In genomic region chr14:97848351-97848980, GRCh38 we compare ENCODE assay signal across 20 cellular contexts.
DNase-seq lines count a peak whose midpoint lies in the region; ATAC-seq, FAIRE-seq and TF ChIP-seq lines count a peak whose summit lies in the region.
"Had no signal": no experiment of that assay in that cellular context is flagged by ENCODE, and none has a peak within 500 bp of the region (broad histone marks: within the 10 kb centered on the region; RNA-seq: fewer than 3 reads in every experiment).

No MANE protein-coding gene starts in this region.

- no peak for FAIRE-seq in HepG2 (lab: Jason Lieb, UNC)
- FAIRE-seq: G401.6, GM12892, HTR-8/SVneo had no signal

- DNase-seq in ELF-1 (ENCODE audit: low read depth, low spot score), result peak; percentile 43
- DNase-seq in NCI-H187 (lab: John Stamatoyannopoulos, UW), result peak; percentile 41 to 87
- peak; percentile 73 for DNase-seq in NCI-H82 treated with DMSO at 0.1 percent for 48 hours (lab: John Stamatoyannopoulos, UW; ENCODE audit: unreplicated experiment)
- no peak for DNase-seq in HepG2 (ENCODE audit: low spot score)
- no peak for DNase-seq in stimulated activated CD4-positive, alpha-beta T cell treated with anti-CD3 and anti-CD28 coated beads, Interleukin-4, amount 100 ng/mL, for 1 hour
- no peak for DNase-seq in hepatic stellate cell (ENCODE audit: low spot score)
- no peak for DNase-seq in CD1c-positive myeloid dendritic cell (ENCODE audit: extremely low spot score)
- DNase-seq in GM13977 (ENCODE audit: low spot score), result no peak
- DNase-seq: activated CD4-positive, alpha-beta T cell treated with anti-CD3 and anti-CD28 coated beads, Interleukin-2, amount 50 U/mL, for 48 hours; activated T-cell treated with anti-CD3 and anti-CD28 coated beads, Interleukin-2, amount 50 U/mL, for 48 hours; HCEC 1CT; head of caudate nucleus; nucleus accumbens; stimulated activated CD4-positive, alpha-beta T cell treated with anti-CD3 and anti-CD28 coated beads, Interleukin-4, amount 100 ng/mL, for 4 hours had no signal

- H4K20me1 ChIP-seq in HepG2 (ENCODE audit: insufficient read depth, low read length), result no peaks in the 10 kb centered on the region

- H3K27ac ChIP-seq in HepG2 (ENCODE audit: extremely low read length, insufficient read depth, low read length), result no peak overlapping the region
- H3K27ac ChIP-seq: breast epithelium had no signal

- TF ChIP-seq EP300 in HepG2 (IDR thresholded peaks at IDR 0.05; ENCODE audit: low read depth in 2 of 2, low read length in 2 of 2) (no peak), HepG2 (CRISPR knock-in tag; IDR thresholded peaks at IDR 0.05; ENCODE audit: borderline replicate concordance) (no peak)

- no peak for TF ChIP-seq RAD21 in HepG2 (CRISPR knock-in tag; IDR thresholded peaks at IDR 0.05)

- TF ChIP-seq CTCF in HepG2 (CRISPR knock-in tag; IDR thresholded peaks at IDR 0.05) (no peak), GM13977 (IDR thresholded peaks at IDR 0.05; ENCODE audit: extremely low read depth, insufficient read depth, missing control alignments) (no peak)

- BruUV-seq in HepG2 (replicated peaks; lab: Mats Ljungman, UMichigan), result no TSS peak

- peaks cover 19% of the 10 kb centered on the region for H3K9me3 ChIP-seq in HepG2 (ENCODE audit: low read length)
- H3K9me3 ChIP-seq: breast epithelium had no signal

- TF ChIP-seq POLR2A in HepG2 (IDR thresholded peaks at IDR 0.05; ENCODE audit: insufficient read depth in 1 of 2, low read depth in 2 of 2, low read length in 2 of 2), result no peak

- intact Hi-C loops in HepG2 (cut with micrococcal nuclease; ENCODE audit: unreplicated experiment), result no loop called here

- no peaks in the 10 kb centered on the region for H3K4me1 ChIP-seq in HepG2 (ENCODE audit: insufficient read depth, low read length)
- H3K4me1 ChIP-seq: breast epithelium had no signal

- H3K36me3 ChIP-seq in HepG2 (replicated peaks in 1 of 2; ENCODE audit: control insufficient read depth in 1 of 2, insufficient read depth in 2 of 2, low read length in 2 of 2), result no peaks in the 10 kb centered on the region
- H3K36me3 ChIP-seq: breast epithelium had no signal

- in situ Hi-C loops in HepG2 (cut with HindIII; ENCODE audit: extremely low pct_ligation_motif_present, low pct_unique_long_range_greater_than_20kb) (no loop called here), GM13977 (cut with MboI; ENCODE audit: low pct_unique_long_range_greater_than_20kb, low sequenced_read_pairs, unreplicated experiment) (no loop called here)

- H3K9ac ChIP-seq in HepG2 (ENCODE audit: insufficient read depth, low read depth, low read length), result no peak overlapping the region

- no peak overlapping the region for H3K4me3 ChIP-seq in HepG2 (replicated peaks in 1 of 3; ENCODE audit: insufficient read depth in 1 of 3, low read depth in 2 of 3, low read length in 3 of 3)
- H3K4me3 ChIP-seq: breast epithelium had no signal

- CTCF ChIA-PET in HepG2 (lab: Yijun Ruan, JAX; ENCODE audit: low intra/inter-chr PET ratio, low total read pairs), result no interaction called here

- ATAC-seq in HepG2, result peak; percentile 72
- ATAC-seq: CD8-positive, alpha-beta T cell; Panc1 had no signal

- WGBS in HepG2 (ENCODE audit: low lambda C conversion rate), result 26% methylated on average over 12 of the region's 13 CpGs

- H3K4me2 ChIP-seq in HepG2 (ENCODE audit: low read depth, low read length), result no peak overlapping the region

- POLR2A ChIA-PET in HepG2 (lab: Yijun Ruan, JAX), result no interaction called here

- no peak overlapping the region for H2AFZ ChIP-seq in HepG2 (ENCODE audit: low read length)

- no peaks in the 10 kb centered on the region for H3K79me2 ChIP-seq in HepG2 (ENCODE audit: insufficient read depth, low read length)

- H3K27me3 ChIP-seq in HepG2 (ENCODE audit: control insufficient read depth in 1 of 2, insufficient read depth in 2 of 2, low read length in 2 of 2), result no peaks in the 10 kb centered on the region

TF ChIP-seq in HepG2, 621 proteins besides CTCF, POLR2A, EP300 and RAD21 (continues in another document):
- TF ChIP-seq THAP7 (CRISPR knock-in tag; IDR thresholded peaks at IDR 0.05) (no peak), GMEB1 (CRISPR knock-in tag; IDR thresholded peaks at IDR 0.05; ENCODE audit: borderline replicate concordance) (no peak), ZNF354B (CRISPR knock-in tag; IDR thresholded peaks at IDR 0.05) (no peak), GFI1 (CRISPR knock-in tag; IDR thresholded peaks at IDR 0.05; ENCODE audit: borderline replicate concordance) (no peak), AKNA (CRISPR knock-in tag; IDR thresholded peaks at IDR 0.05; ENCODE audit: borderline replicate concordance) (no peak), ZFX (CRISPR knock-in tag; IDR thresholded peaks at IDR 0.05; ENCODE audit: low read depth) (no peak), PAWR (CRISPR knock-in tag; IDR thresholded peaks at IDR 0.05; ENCODE audit: borderline replicate concordance) (no peak), ZUFSP (CRISPR knock-in tag; IDR thresholded peaks at IDR 0.05; ENCODE audit: borderline replicate concordance) (no peak)

Comparison
In these comparisons a context has a peak if more than half of its experiments do, and no peak if none do; other contexts are left out.
1. DNase-seq: peak in ELF-1 (single experiment), NCI-H187 (2 of 2) and NCI-H82 treated with DMSO at 0.1 percent for 48 hours (single experiment); none in HepG2 (single experiment), stimulated activated CD4-positive, alpha-beta T cell treated with anti-CD3 and anti-CD28 coated beads, Interleukin-4, amount 100 ng/mL, for 1 hour (single experiment), hepatic stellate cell (single experiment), CD1c-positive myeloid dendritic cell (single experiment) and GM13977 (single experiment).